In the genomic region with DNA sequence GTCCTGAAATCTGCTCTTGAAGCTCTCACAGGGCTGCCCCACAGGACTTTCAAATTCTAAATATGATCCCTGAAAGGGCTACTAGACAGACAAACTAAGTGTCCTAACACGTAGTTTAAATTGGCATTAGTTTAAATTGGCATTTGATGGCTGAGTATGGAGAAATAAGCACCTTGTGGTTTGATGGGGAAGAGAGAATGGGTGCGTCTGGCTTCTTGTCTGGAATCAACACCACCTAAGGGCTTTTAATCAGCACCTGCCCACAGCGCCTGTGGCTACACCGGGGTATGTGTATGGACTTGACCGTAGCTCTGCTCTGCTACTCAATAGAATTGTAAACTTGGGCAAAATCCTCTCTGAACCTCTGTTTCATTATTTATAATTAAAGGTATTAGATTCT, we compare ENCODE assay signal across 17 cellular contexts. TPM values are rescaled to one million over a fixed set of nuclear protein-coding genes. Genes with fewer than 3 reads are reported as not detected.
"Had no signal": no experiment of that assay in that cellular context is flagged by ENCODE, and none has a peak within 500 bp of the region (broad histone marks: within the 10 kb centered on the region; RNA-seq: fewer than 3 reads in every experiment).

No MANE protein-coding gene starts in this region.

- H3K9me3 Mint-ChIP-seq: activated B cell treated with CpG ODN at 0.5 μM for 24 hours; activated CD4-positive, alpha-beta T cell treated with anti-CD3 and anti-CD28 coated beads, Interleukin-2, amount 10 ng/mL, durations not matched to agents 24 days and 14 days; activated naive CD8-positive, alpha-beta T cell treated with anti-CD3 and anti-CD28 coated beads, Interleukin-2, amount 50 U/mL, for 24 hours; nephron; stimulated activated naive CD8-positive, alpha-beta T cell treated with anti-CD3 and anti-CD28 coated beads, Interleukin-15, amount 100 ng/mL, for 72 hours had no signal

- H3K4me3 Mint-ChIP-seq: activated B cell treated with CpG ODN at 0.5 μM for 24 hours; activated CD4-positive, alpha-beta T cell treated with anti-CD3 and anti-CD28 coated beads, Interleukin-2, amount 10 ng/mL, durations not matched to agents 24 days and 14 days; activated naive CD8-positive, alpha-beta T cell treated with anti-CD3 and anti-CD28 coated beads, Interleukin-2, amount 50 U/mL, for 24 hours; nephron; stimulated activated naive CD8-positive, alpha-beta T cell treated with anti-CD3 and anti-CD28 coated beads, Interleukin-15, amount 100 ng/mL, for 72 hours had no signal

- H3K4me2 ChIP-seq: smooth muscle cell had no signal

- H3K27ac Mint-ChIP-seq: activated B cell treated with CpG ODN at 0.5 μM for 24 hours; activated CD4-positive, alpha-beta T cell treated with anti-CD3 and anti-CD28 coated beads, Interleukin-2, amount 10 ng/mL, durations not matched to agents 24 days and 14 days; activated naive CD8-positive, alpha-beta T cell treated with anti-CD3 and anti-CD28 coated beads, Interleukin-2, amount 50 U/mL, for 24 hours; progenitor cell of endocrine pancreas; stimulated activated naive CD8-positive, alpha-beta T cell treated with anti-CD3 and anti-CD28 coated beads, Interleukin-15, amount 100 ng/mL, for 72 hours had no signal

- H3K27ac ChIP-seq: testis had no signal

- H3K27me3 ChIP-seq: testis, upper lobe of left lung had no signal

- H3K9me3 ChIP-seq: testis, upper lobe of left lung had no signal

- ATAC-seq: activated naive CD8-positive, alpha-beta T cell treated with anti-CD3 and anti-CD28 coated beads, Interleukin-2, amount 50 U/mL, for 24 hours; right cardiac atrium; stimulated activated naive CD8-positive, alpha-beta T cell treated with anti-CD3 and anti-CD28 coated beads, Interleukin-15, amount 100 ng/mL, for 72 hours had no signal

- DNase-seq: activated B cell treated with CpG ODN at 0.5 μM for 24 hours; activated CD4-positive, alpha-beta T cell treated with anti-CD3 and anti-CD28 coated beads, Interleukin-2, amount 10 ng/mL, durations not matched to agents 24 days and 14 days; activated CD8-positive, alpha-beta memory T cell treated with anti-CD3 and anti-CD28 coated beads for 24 hours; activated naive CD8-positive, alpha-beta T cell treated with anti-CD3 and anti-CD28 coated beads, Interleukin-2, amount 50 U/mL, for 24 hours; aorta; dermis blood vessel endothelial cell; hypothalamus; kidney glomerular epithelial cell; occipital lobe; right cardiac atrium; stimulated activated naive CD8-positive, alpha-beta T cell treated with anti-CD3 and anti-CD28 coated beads, Interleukin-15, amount 100 ng/mL, for 72 hours; testis had no signal

- H3K27me3 Mint-ChIP-seq: activated CD4-positive, alpha-beta T cell treated with anti-CD3 and anti-CD28 coated beads, Interleukin-2, amount 10 ng/mL, durations not matched to agents 24 days and 14 days had no signal

- H3K36me3 ChIP-seq: upper lobe of left lung had no signal

- H3K4me3 ChIP-seq: smooth muscle cell, testis, upper lobe of left lung had no signal

RNA-seq across cellular contexts. Expression of a gene that starts 46.7 kb away (rescaled TPM):
- total RNA-seq: activated B cell treated with CpG ODN at 0.5 μM for 24 hours, cerebellum, dermis blood vessel endothelial cell, occipital lobe, progenitor cell of endocrine pancreas, smooth muscle cell had no signal
